9 cellular contexts compared by ENCODE assay signal in the genomic region with DNA sequence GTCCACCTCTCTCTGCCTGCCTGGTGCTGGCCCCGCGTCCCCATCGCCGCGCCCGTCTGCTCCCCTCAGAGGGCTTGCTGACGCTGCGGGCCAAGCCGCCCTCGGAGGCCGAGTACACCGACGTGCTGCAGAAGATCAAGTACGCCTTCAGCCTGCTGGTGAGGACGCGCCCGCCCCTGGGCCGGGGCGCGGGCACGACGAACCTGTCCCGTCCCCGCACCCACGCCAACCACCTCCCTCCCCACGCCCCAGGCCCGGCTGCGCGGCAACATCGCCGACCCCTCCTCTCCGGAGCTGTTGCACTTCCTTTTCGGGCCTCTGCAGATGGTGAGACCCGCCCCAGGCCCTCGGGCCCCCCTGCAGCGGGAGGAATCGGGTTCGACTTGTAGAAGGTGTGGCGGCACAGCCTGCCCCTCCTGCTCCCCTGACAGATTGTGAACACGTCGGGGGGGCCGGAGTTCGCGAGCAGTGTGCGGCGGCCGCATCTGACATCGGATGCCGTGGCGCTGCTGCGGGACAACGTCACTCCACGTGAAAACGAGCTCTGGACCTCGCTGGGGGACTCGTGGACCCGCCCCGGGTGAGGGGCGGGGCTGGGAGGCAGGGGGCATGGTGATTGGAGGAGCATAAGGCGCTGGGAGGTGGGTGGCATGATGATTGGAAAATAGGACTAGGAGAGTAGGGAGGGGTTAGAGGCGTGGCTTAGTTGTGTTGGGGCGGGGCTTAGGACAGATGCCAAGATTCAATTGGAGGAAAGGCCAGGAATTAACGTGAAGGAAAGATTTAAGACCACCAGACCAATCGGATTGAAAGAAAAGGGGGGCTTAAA. TPM values are rescaled to one million over a fixed set of nuclear protein-coding genes. Genes with fewer than 3 reads are reported as not detected.
A peak's percentile ranks its signal among the peaks of the same experiment; 100 is the strongest.
DNase-seq lines count a peak whose midpoint lies in the region; ATAC-seq and TF ChIP-seq lines count a peak whose summit lies in the region.
"Had no signal": no experiment of that assay in that cellular context is flagged by ENCODE, and none has a peak within 500 bp of the region (broad histone marks: within the 10 kb centered on the region; RNA-seq: fewer than 3 reads in every experiment).

No MANE protein-coding gene starts in this region.

- H3K36me3 Mint-ChIP-seq in CD14-positive monocyte, result peaks cover 7 to 12% of the 10 kb centered on the region in 2 donors

- peaks cover 10 to 37% (median 25%) of the 10 kb centered on the region in 7 donors for H3K9me3 Mint-ChIP-seq in CD14-positive monocyte

- H3K27ac ChIP-seq in Karpas-422 (ENCODE audit: low read length) (no peak overlapping the region), caudate nucleus (ENCODE audit: low read depth, low read length) (no peak overlapping the region)

- no peak overlapping the region for H3K4me3 ChIP-seq in Karpas-422 (ENCODE audit: low read length)

- H3K9me3 ChIP-seq in Karpas-422 (ENCODE audit: low read length), result no peaks in the 10 kb centered on the region

- H3K9me2 ChIP-seq in Karpas-422 (replicated peaks; ENCODE audit: insufficient read depth, low read length), result no peaks in the 10 kb centered on the region

- intact Hi-C loops in CD14-positive monocyte (cut with micrococcal nuclease), result loop anchor here in 1 of 2 donors (10.0 kb wide), 1 partner anchor 83 kb away; a partner anchor contains a TSS
- intact Hi-C loops in left cardiac atrium (cut with DNase I), result no loop called here

- no peak overlapping the region for H3K9ac ChIP-seq in Karpas-422 (ENCODE audit: low read length)

- peaks cover 33% of the 10 kb centered on the region for H3K36me3 ChIP-seq in Karpas-422 (ENCODE audit: insufficient read depth, low read length)

- H3K4me2 ChIP-seq in Karpas-422 (ENCODE audit: low read depth, low read length, poor library complexity, severe bottlenecking), result no peak overlapping the region

- peak overlapping the region in 1 of 7 donors; percentile 63 for H3K27ac Mint-ChIP-seq in CD14-positive monocyte
- H3K27ac Mint-ChIP-seq: activated naive CD4-positive, alpha-beta T cell treated with anti-CD3 and anti-CD28 coated beads, Interleukin-2, amount 50 U/mL, for 72 hours had no signal

- DNase-seq in CD14-positive monocyte (ENCODE audit: low spot score), result peak; percentile 50
- peak; percentile 72 for DNase-seq in Karpas-422
- DNase-seq in activated T-cell treated with anti-CD3 and anti-CD28 coated beads for 24 hours (ENCODE audit: low read depth), result peak; percentile 31
- DNase-seq in left cardiac atrium, result peak; percentile 54
- peak; percentile 51 to 62 for DNase-seq in stimulated activated CD4-positive, alpha-beta T cell treated with anti-CD3 and anti-CD28 coated beads, Interleukin-4, amount 100 ng/mL, for 48 hours (ENCODE audit: low read depth in 2 of 2)
- no peak for DNase-seq in caudate nucleus (lab: John Stamatoyannopoulos, UW)

- H3K79me2 ChIP-seq in Karpas-422 (ENCODE audit: low read length), result no peaks in the 10 kb centered on the region

- no peak overlapping the region for H2AFZ ChIP-seq in Karpas-422 (ENCODE audit: low read length)

- ATAC-seq in left cardiac atrium (peak in 1 of 2 donors; percentile 1), HG03457 (IDR thresholded peaks at IDR 0.05; ENCODE audit: unreplicated experiment) (no peak), GM19035 (IDR thresholded peaks at IDR 0.05; ENCODE audit: unreplicated experiment) (no peak)

- no peak for TF ChIP-seq CTCF in CD14-positive monocyte (IDR thresholded peaks at IDR 0.05)

- H4K20me1 ChIP-seq in Karpas-422 (ENCODE audit: insufficient read depth, low read depth, low read length), result 0 out of 2 replicates have a peak, but pooled peaks cover 9% of the 10 kb centered on the region

- peak overlapping the region; percentile 59 to 88 for H3K4me3 Mint-ChIP-seq in CD14-positive monocyte

- no peaks in the 10 kb centered on the region for H3K27me3 ChIP-seq in Karpas-422 (ENCODE audit: low read length)

- no peaks in the 10 kb centered on the region for H3K4me1 ChIP-seq in Karpas-422 (ENCODE audit: low read length)

- peaks cover 30% of the 10 kb centered on the region for H3K4me1 Mint-ChIP-seq in CD14-positive monocyte

- H3K27me3 Mint-ChIP-seq in CD14-positive monocyte (ENCODE audit: low read depth in 3 of 3), result peaks cover 62 to 88% (median 74%) of the 10 kb centered on the region in 3 donors

RNA-seq across cellular contexts. Expression of a gene that starts 6.6 kb away (rescaled TPM):
- 1 to 10 TPM; 1.5 to 1.8 TPM for polyA plus RNA-seq in CD14-positive monocyte
- total RNA-seq in Karpas-422 (2014; rRNA removed; shearing (Covaris generic); ENCODE audit: low replicate concordance), result not detected in 2 replicates
- 1 to 10 TPM; 2.2 to 3.7 TPM for total RNA-seq in left cardiac atrium

RNA-seq across cellular contexts. Expression of a gene that starts 19.3 kb away (rescaled TPM):
- 1 to 10 TPM; 1.6 to 2.3 TPM for polyA plus RNA-seq in CD14-positive monocyte
- 16.4 and 23.8 TPM in 2 replicates for total RNA-seq in Karpas-422 (2014; rRNA removed; shearing (Covaris generic); ENCODE audit: low replicate concordance)
- 10 to 100 TPM; 33.9 to 41.1 TPM for total RNA-seq in left cardiac atrium

RNA-seq across cellular contexts. Expression of a gene that starts 35.2 kb away (rescaled TPM):
- 1 to 10 TPM; 2.1 to 2.6 TPM for polyA plus RNA-seq in CD14-positive monocyte
- 81.8 and 267 TPM in 2 replicates for total RNA-seq in Karpas-422 (2014; rRNA removed; shearing (Covaris generic); ENCODE audit: low replicate concordance)
- 100 to 1,000 TPM; 117 to 193 TPM for total RNA-seq in left cardiac atrium

RNA-seq across cellular contexts. Expression of a gene that starts 44.2 kb away (rescaled TPM):
- polyA plus RNA-seq in CD14-positive monocyte, result 1 to 10 TPM in 1 of 2 donors, under 1 TPM in 1; 0.14 to 1.1 TPM
- total RNA-seq in Karpas-422 (2014; rRNA removed; shearing (Covaris generic); ENCODE audit: low replicate concordance), result 0.26 TPM in 1 of 2 replicates, not detected in the other
- under 1 TPM; 0.13 to 0.24 TPM for total RNA-seq in left cardiac atrium

Comparison
In these comparisons a context has a peak if more than half of its experiments do, and no peak if none do; other contexts are left out.
1. DNase-seq: peak in CD14-positive monocyte (single experiment), Karpas-422 (single experiment), activated T-cell treated with anti-CD3 and anti-CD28 coated beads for 24 hours (single experiment), left cardiac atrium (single experiment) and stimulated activated CD4-positive, alpha-beta T cell treated with anti-CD3 and anti-CD28 coated beads, Interleukin-4, amount 100 ng/mL, for 48 hours (2 of 2); none in caudate nucleus (0 of 61).